Comparison of ENCODE assay signal across 14 cellular contexts in genomic region chr14:57161583-57161982, GRCh38.
"Had no signal": no experiment of that assay in that cellular context is flagged by ENCODE, and none has a peak within 500 bp of the region (broad histone marks: within the 10 kb centered on the region; RNA-seq: fewer than 3 reads in every experiment).

No MANE protein-coding gene starts in this region.

- DNase-seq: dermis blood vessel endothelial cell; esophagus squamous epithelium; foreskin fibroblast; glutamatergic neuron; islet precursor cell; mammary epithelial cell; naive thymus-derived CD4-positive, alpha-beta T cell; nephron progenitor cell; psoas muscle; retina; sigmoid colon; stimulated activated naive CD4-positive, alpha-beta T cell; stomach; trophoblast cell had no signal
